13 cellular contexts compared by ENCODE assay signal in genomic region chr6:112956696-112957525, GRCh38.
DNase-seq lines count a peak whose midpoint lies in the region; ATAC-seq and TF ChIP-seq lines count a peak whose summit lies in the region.
"Had no signal": no experiment of that assay in that cellular context is flagged by ENCODE, and none has a peak within 500 bp of the region (broad histone marks: within the 10 kb centered on the region; RNA-seq: fewer than 3 reads in every experiment).

No MANE protein-coding gene starts in this region.

- no peaks in the 10 kb centered on the region for H3K27me3 Mint-ChIP-seq in osteocyte (ENCODE audit: unreplicated experiment)

- H3K9me3 Mint-ChIP-seq in osteocyte (ENCODE audit: unreplicated experiment): no peaks in the 10 kb centered on the region
- H3K9me3 Mint-ChIP-seq: type B pancreatic cell had no signal

- H3K36me3 Mint-ChIP-seq in osteocyte (ENCODE audit: unreplicated experiment): no peaks in the 10 kb centered on the region

- DNase-seq in GM04503 (ENCODE audit: low read depth) (peak; percentile 55), SJSA1 (ENCODE audit: low read depth in 1 of 2, low spot score in 2 of 2) (peak in 1 of 2 experiments; percentile 62), fibroblast of pulmonary artery (ENCODE audit: low read depth) (peak; percentile 99), osteocyte (ENCODE audit: extremely low spot score, unreplicated experiment) (no peak), thyroid gland (no peak)
- DNase-seq in activated CD8-positive, alpha-beta memory T cell treated with anti-CD3 and anti-CD28 coated beads, Interleukin-2, amount 50 U/mL, for 4 hours: no peak
- DNase-seq: cortex of kidney; DMS153; lower lobe of right lung; stimulated activated CD4-positive, alpha-beta T cell treated with anti-CD3 and anti-CD28 coated beads, Interleukin-1b, Interleukin-23, amount 100 ng/mL, for 48 hours had no signal

- H3K27ac ChIP-seq in SJSA1 (peak overlapping the region; percentile 39), thyroid gland (no peak overlapping the region)
- H3K27ac ChIP-seq: lower lobe of right lung had no signal

- intact Hi-C loops in thyroid gland (cut with DNase I): no loop called here

- WGBS in thyroid gland, 2 donors: 49 to 65% methylated on average over 5 of the region's 5 CpGs

- H3K27me3 ChIP-seq in SJSA1 (replicated peaks): no peaks in the 10 kb centered on the region
- no peaks in the 10 kb centered on the region for H3K27me3 ChIP-seq in thyroid gland

- H3K27ac Mint-ChIP-seq in osteocyte (ENCODE audit: unreplicated experiment): peak overlapping the region; percentile 46
- H3K27ac Mint-ChIP-seq: type B pancreatic cell had no signal

- no peak for ATAC-seq in GM21381 (IDR thresholded peaks at IDR 0.05; ENCODE audit: unreplicated experiment)
- ATAC-seq in GM21528 (IDR thresholded peaks at IDR 0.05; ENCODE audit: low FRiP score, unreplicated experiment): no peak
- ATAC-seq: lower lobe of right lung had no signal

- H3K4me1 Mint-ChIP-seq in osteocyte (ENCODE audit: unreplicated experiment): peaks cover 24% of the 10 kb centered on the region

- H3K9me3 ChIP-seq in SJSA1 (replicated peaks) (no peaks in the 10 kb centered on the region), thyroid gland (no peaks in the 10 kb centered on the region)
- H3K9me3 ChIP-seq: lower lobe of right lung had no signal

- TF ChIP-seq CTCF in fibroblast of pulmonary artery (IDR thresholded peaks at IDR 0.05; ENCODE audit: low read length, missing control alignments): no peak
- no peak for TF ChIP-seq CTCF in osteocyte (IDR thresholded peaks at IDR 0.05)
- no peak for TF ChIP-seq CTCF in thyroid gland (IDR thresholded peaks at IDR 0.05)

- H3K4me3 Mint-ChIP-seq in osteocyte (ENCODE audit: unreplicated experiment): no peak overlapping the region
- H3K4me3 Mint-ChIP-seq: type B pancreatic cell had no signal

- H3K4me1 ChIP-seq in SJSA1 (replicated peaks) (peaks cover 13% of the 10 kb centered on the region), thyroid gland (no peaks in the 10 kb centered on the region)
- H3K4me1 ChIP-seq: lower lobe of right lung had no signal

- no peaks in the 10 kb centered on the region for H3K36me3 ChIP-seq in SJSA1
- H3K36me3 ChIP-seq in thyroid gland: no peaks in the 10 kb centered on the region
- H3K36me3 ChIP-seq: lower lobe of right lung had no signal

- no peak overlapping the region for H3K4me3 ChIP-seq in SJSA1
- no peak overlapping the region for H3K4me3 ChIP-seq in fibroblast of pulmonary artery (replicated peaks; ENCODE audit: low read depth, low read length)
- no peak overlapping the region for H3K4me3 ChIP-seq in thyroid gland (replicated peaks in 1 of 3)
- H3K4me3 ChIP-seq: lower lobe of right lung had no signal

- no peak for TF ChIP-seq POLR2A in thyroid gland (IDR thresholded peaks at IDR 0.05)

Comparison
In these comparisons a context has a peak if more than half of its experiments do, and no peak if none do; other contexts are left out.
1. DNase-seq: peak in GM04503 (single experiment) and fibroblast of pulmonary artery (single experiment); none in osteocyte (single experiment), activated CD8-positive, alpha-beta memory T cell treated with anti-CD3 and anti-CD28 coated beads, Interleukin-2, amount 50 U/mL, for 4 hours (single experiment) and thyroid gland (0 of 2).